Comparison of ENCODE assay signal across 22 cellular contexts in the genomic region with DNA sequence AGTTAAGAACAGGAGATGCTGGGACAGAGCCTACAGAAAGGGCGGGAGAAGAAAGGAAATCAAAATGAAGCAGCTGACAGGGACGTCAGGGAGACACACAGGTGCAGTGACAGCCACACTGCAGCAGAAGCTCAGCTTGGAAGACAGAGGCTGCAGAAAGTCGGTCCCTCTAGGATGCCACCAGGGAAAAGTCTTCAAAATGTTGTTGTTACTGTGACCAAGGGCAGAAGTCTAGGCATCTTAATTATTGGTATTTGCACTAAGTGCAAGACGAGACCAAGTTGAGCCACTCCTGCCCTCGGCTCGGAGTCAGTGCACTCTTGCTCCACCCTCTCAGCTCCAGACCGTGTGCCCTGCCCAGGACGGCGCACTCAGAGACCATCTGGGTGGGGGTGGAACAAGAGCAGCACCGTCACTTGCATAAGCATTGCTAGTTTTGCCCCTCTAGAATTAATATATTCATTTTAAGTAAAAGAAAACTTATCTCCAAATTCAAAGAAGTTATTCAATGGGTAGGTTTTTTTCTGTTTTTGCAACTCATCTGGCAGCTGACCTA. TPM values are rescaled to one million over a fixed set of nuclear protein-coding genes. Genes with fewer than 3 reads are reported as not detected.
A peak's percentile ranks its signal among the peaks of the same experiment; 100 is the strongest.
DNase-seq lines count a peak whose midpoint lies in the region; TF ChIP-seq lines count a peak whose summit lies in the region.
"Had no signal": no experiment of that assay in that cellular context is flagged by ENCODE, and none has a peak within 500 bp of the region (broad histone marks: within the 10 kb centered on the region; RNA-seq: fewer than 3 reads in every experiment).

No MANE protein-coding gene starts in this region.

- TF ChIP-seq CTCF in type B pancreatic cell (conservative IDR thresholded peaks at IDR 0.05): no peak

- no peaks in the 10 kb centered on the region for H3K36me3 Mint-ChIP-seq in activated naive CD4-positive, alpha-beta T cell treated with anti-CD3 and anti-CD28 coated beads, Interleukin-2, amount 50 U/mL, for 24 hours
- no peaks in the 10 kb centered on the region for H3K36me3 Mint-ChIP-seq in activated naive CD4-positive, alpha-beta T cell treated with anti-CD3 and anti-CD28 coated beads, Interleukin-2, amount 10 ng/mL, durations not matched to agents 7 days and 5 days
- no peaks in the 10 kb centered on the region for H3K36me3 Mint-ChIP-seq in type B pancreatic cell
- H3K36me3 Mint-ChIP-seq: activated naive CD4-positive, alpha-beta T cell treated with anti-CD3 and anti-CD28 coated beads, Interleukin-2, amount 50 U/mL, for 72 hours; CD4-positive, alpha-beta memory T cell; T-cell had no signal

- H3K27ac ChIP-seq in angular gyrus (ENCODE audit: low read depth, low read length): peak overlapping the region; percentile 44
- H3K27ac ChIP-seq: brain microvascular endothelial cell, psoas muscle, skin epidermis had no signal

- peaks cover 28% of the 10 kb centered on the region for H3K27me3 Mint-ChIP-seq in activated naive CD4-positive, alpha-beta T cell treated with anti-CD3 and anti-CD28 coated beads, Interleukin-2, amount 50 U/mL, for 24 hours
- peaks cover 69% of the 10 kb centered on the region for H3K27me3 Mint-ChIP-seq in activated naive CD4-positive, alpha-beta T cell treated with anti-CD3 and anti-CD28 coated beads, Interleukin-2, amount 10 ng/mL, durations not matched to agents 7 days and 5 days
- peaks cover 74% of the 10 kb centered on the region for H3K27me3 Mint-ChIP-seq in type B pancreatic cell

- no peaks in the 10 kb centered on the region for H3K9me3 Mint-ChIP-seq in activated naive CD4-positive, alpha-beta T cell treated with anti-CD3 and anti-CD28 coated beads, Interleukin-2, amount 50 U/mL, for 24 hours
- H3K9me3 Mint-ChIP-seq in activated naive CD4-positive, alpha-beta T cell treated with anti-CD3 and anti-CD28 coated beads, Interleukin-2, amount 10 ng/mL, durations not matched to agents 7 days and 5 days: no peaks in the 10 kb centered on the region
- H3K9me3 Mint-ChIP-seq in type B pancreatic cell: no peaks in the 10 kb centered on the region
- H3K9me3 Mint-ChIP-seq: activated CD8-positive, alpha-beta T cell treated with anti-CD3 and anti-CD28 coated beads for 36 hours; activated naive CD4-positive, alpha-beta T cell treated with anti-CD3 and anti-CD28 coated beads, Interleukin-2, amount 50 U/mL, for 72 hours; activated T-cell treated with anti-CD3 and anti-CD28 coated beads, Interleukin-2, amount 50 U/mL, for 4 hours; CD4-positive, alpha-beta memory T cell; dendritic cell treated with granulocyte-macrophage colony-stimulating factor and Interleukin-4, amounts not matched to agents 40 ng/mL and 50 ng/mL, for 4 days; T-cell had no signal

- CTCF ChIA-PET in activated naive CD4-positive, alpha-beta T cell treated with anti-CD3 and anti-CD28 coated beads, Interleukin-2, amount 10 ng/mL, durations not matched to agents 7 days and 5 days (lab: Charles Lee): interaction anchor here (1.0 to 1.7 kb wide), 2 partner anchors 8 to 133 kb away, joined by 3 to 8 read pairs; no protein-coding TSS in a partner anchor

- peak overlapping the region; percentile 23 for H3K4me3 Mint-ChIP-seq in activated naive CD4-positive, alpha-beta T cell treated with anti-CD3 and anti-CD28 coated beads, Interleukin-2, amount 50 U/mL, for 24 hours
- no peak overlapping the region for H3K4me3 Mint-ChIP-seq in activated naive CD4-positive, alpha-beta T cell treated with anti-CD3 and anti-CD28 coated beads, Interleukin-2, amount 10 ng/mL, durations not matched to agents 7 days and 5 days
- peak overlapping the region; percentile 30 for H3K4me3 Mint-ChIP-seq in type B pancreatic cell
- H3K4me3 Mint-ChIP-seq: dendritic cell treated with granulocyte-macrophage colony-stimulating factor and Interleukin-4, amounts not matched to agents 40 ng/mL and 50 ng/mL, for 4 days had no signal

- DNase-seq in activated naive CD4-positive, alpha-beta T cell treated with anti-CD3 and anti-CD28 coated beads, Interleukin-2, amount 10 ng/mL, durations not matched to agents 7 days and 5 days: no peak
- peak; percentile 77 for DNase-seq in midbrain (lab: John Stamatoyannopoulos, UW)
- DNase-seq in type B pancreatic cell (ENCODE audit: extremely low spot score, unreplicated experiment): no peak
- no peak for DNase-seq in HCEC 1CT
- no peak for DNase-seq in NK-92 (lab: John Stamatoyannopoulos, UW; ENCODE audit: unreplicated experiment)
- DNase-seq: activated CD8-positive, alpha-beta T cell treated with anti-CD3 and anti-CD28 coated beads for 36 hours; activated T-cell treated with anti-CD3 and anti-CD28 coated beads, Interleukin-2, amount 50 U/mL, for 4 hours; brain microvascular endothelial cell; CD4-positive, alpha-beta memory T cell; DND-41; foreskin fibroblast; kidney; mammary epithelial cell; NCI-H1694; psoas muscle; stimulated activated CD4-positive, alpha-beta T cell treated with anti-CD3 and anti-CD28 coated beads, Interleukin-4, amount 100 ng/mL, for 24 hours; T-cell had no signal

- peaks cover 5% of the 10 kb centered on the region for H3K4me1 Mint-ChIP-seq in activated naive CD4-positive, alpha-beta T cell treated with anti-CD3 and anti-CD28 coated beads, Interleukin-2, amount 50 U/mL, for 24 hours
- peaks cover 3% of the 10 kb centered on the region for H3K4me1 Mint-ChIP-seq in activated naive CD4-positive, alpha-beta T cell treated with anti-CD3 and anti-CD28 coated beads, Interleukin-2, amount 10 ng/mL, durations not matched to agents 7 days and 5 days
- H3K4me1 Mint-ChIP-seq in type B pancreatic cell (ENCODE audit: unreplicated experiment): peaks cover 8% of the 10 kb centered on the region

- H3K27ac Mint-ChIP-seq in activated naive CD4-positive, alpha-beta T cell treated with anti-CD3 and anti-CD28 coated beads, Interleukin-2, amount 50 U/mL, for 24 hours: no peak overlapping the region
- no peak overlapping the region for H3K27ac Mint-ChIP-seq in activated naive CD4-positive, alpha-beta T cell treated with anti-CD3 and anti-CD28 coated beads, Interleukin-2, amount 10 ng/mL, durations not matched to agents 7 days and 5 days
- no peak overlapping the region for H3K27ac Mint-ChIP-seq in type B pancreatic cell
- H3K27ac Mint-ChIP-seq: activated CD8-positive, alpha-beta T cell treated with anti-CD3 and anti-CD28 coated beads for 36 hours; activated naive CD4-positive, alpha-beta T cell treated with anti-CD3 and anti-CD28 coated beads, Interleukin-2, amount 50 U/mL, for 72 hours; CD4-positive, alpha-beta memory T cell; dendritic cell treated with granulocyte-macrophage colony-stimulating factor and Interleukin-4, amounts not matched to agents 40 ng/mL and 50 ng/mL, for 4 days; T-cell had no signal

RNA-seq across cellular contexts. Expression of gene PRR18, which starts 2.6 kb away (rescaled TPM):
- 0.80 and 1.5 TPM in 2 replicates for total RNA-seq in type B pancreatic cell (ENCODE audit: low replicate concordance)
- total RNA-seq: CD4-positive, alpha-beta memory T cell; psoas muscle; T-cell had no signal

RNA-seq across cellular contexts. Expression of gene SFT2D1, which starts 36.7 kb away (rescaled TPM):
- 29.5 and 36.0 TPM in 2 replicates for total RNA-seq in type B pancreatic cell (ENCODE audit: low replicate concordance)
